Comparison of ENCODE assay signal across 25 cellular contexts in the genomic region with DNA sequence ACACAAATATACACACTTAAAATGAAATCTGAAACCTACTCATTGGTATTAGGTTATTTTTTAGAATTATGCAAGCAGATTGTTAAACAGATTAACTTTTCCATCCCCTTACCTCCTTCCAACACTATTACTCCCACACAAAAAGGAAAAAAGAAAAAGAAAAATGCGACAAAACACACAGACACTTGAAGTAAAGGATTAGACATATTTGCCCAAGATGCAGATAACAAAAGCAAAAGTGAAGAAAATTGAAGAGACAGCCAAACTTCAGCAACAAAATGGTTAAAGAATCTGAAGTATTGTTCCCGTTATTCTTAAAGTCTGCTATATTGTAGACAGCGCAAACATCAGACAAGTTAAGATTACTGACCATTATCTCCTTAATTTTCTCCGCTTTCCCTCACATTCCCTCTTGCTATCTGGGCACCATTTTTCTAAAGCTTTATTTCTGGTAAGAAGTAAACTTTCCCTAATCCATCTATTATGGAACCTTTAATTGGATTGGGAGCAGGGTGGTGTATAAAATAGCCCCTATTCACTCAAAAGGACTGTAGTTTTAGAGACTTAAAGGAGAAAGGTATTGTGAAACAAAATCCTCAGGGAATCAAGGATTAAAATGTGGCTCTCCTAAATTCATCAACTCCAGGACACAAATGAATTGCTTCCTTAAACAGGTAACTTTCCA. TPM values are rescaled to one million over a fixed set of nuclear protein-coding genes. Genes with fewer than 3 reads are reported as not detected.
"Had no signal": no experiment of that assay in that cellular context is flagged by ENCODE, and none has a peak within 500 bp of the region (broad histone marks: within the 10 kb centered on the region; RNA-seq: fewer than 3 reads in every experiment).

No MANE protein-coding gene starts in this region.

- H3K4me2 ChIP-seq: hepatocyte had no signal

- H3K4me3 Mint-ChIP-seq: dendritic cell treated with granulocyte-macrophage colony-stimulating factor and Interleukin-4, amounts not matched to agents 40 ng/mL and 50 ng/mL, for 4 days; naive thymus-derived CD8-positive, alpha-beta T cell; stimulated activated naive B cell treated with anti-CD40 and anti-IgM and Interleukin-4, amounts not matched to agents 10 μg/mL and 1 μg/mL and 100 μg/mL, for 72 hours; stimulated activated naive CD8-positive, alpha-beta T cell treated with anti-CD3 and anti-CD28 coated beads, Interleukin-15, amount 100 ng/mL, for 72 hours had no signal

- H3K4me1 ChIP-seq: spleen, testis, tibial nerve, upper lobe of right lung, vagina had no signal

- H3K4me3 ChIP-seq: hepatocyte, mucosa of descending colon, pancreas, spleen, testis, tibial nerve, upper lobe of right lung, vagina had no signal

- FAIRE-seq: islet of Langerhans had no signal

- H3K9me3 ChIP-seq: mucosa of descending colon, pancreas, spleen, testis, tibial nerve, upper lobe of right lung, vagina had no signal

- H3K4me1 Mint-ChIP-seq: stimulated activated naive B cell treated with anti-CD40 and anti-IgM and Interleukin-4, amounts not matched to agents 10 μg/mL and 1 μg/mL and 100 μg/mL, for 72 hours; stimulated activated naive CD8-positive, alpha-beta T cell treated with anti-CD3 and anti-CD28 coated beads, Interleukin-15, amount 100 ng/mL, for 72 hours had no signal

- H3K27me3 Mint-ChIP-seq: dendritic cell treated with granulocyte-macrophage colony-stimulating factor and Interleukin-4, amounts not matched to agents 40 ng/mL and 50 ng/mL, for 4 days; naive thymus-derived CD8-positive, alpha-beta T cell; progenitor cell of endocrine pancreas; stimulated activated naive B cell treated with anti-CD40 and anti-IgM and Interleukin-4, amounts not matched to agents 10 μg/mL and 1 μg/mL and 100 μg/mL, for 72 hours; stimulated activated naive CD8-positive, alpha-beta T cell treated with anti-CD3 and anti-CD28 coated beads, Interleukin-15, amount 100 ng/mL, for 72 hours had no signal

- H3K27ac ChIP-seq: hepatocyte, pancreas, spleen, testis, tibial nerve, upper lobe of right lung, vagina had no signal

- H3K27me3 ChIP-seq: hepatocyte, pancreas, spleen, testis, tibial nerve, upper lobe of right lung, vagina had no signal

- DNase-seq: foreskin melanocyte; head of caudate nucleus; kidney glomerular epithelial cell; mammary epithelial cell; mucosa of descending colon; naive thymus-derived CD8-positive, alpha-beta T cell; occipital lobe; pancreas; spleen; stimulated activated CD4-positive, alpha-beta T cell treated with anti-CD3 and anti-CD28 coated beads, Interleukin-15, amount 100 ng/mL, for 24 hours; stimulated activated CD4-positive, alpha-beta T cell treated with anti-CD3 and anti-CD28 coated beads, Interleukin-1b, Interleukin-23, amount 100 ng/mL, for 48 hours; stimulated activated CD4-positive, alpha-beta T cell treated with anti-CD3 and anti-CD28 coated beads, Interleukin-4, amount 100 ng/mL, for 4 hours; stimulated activated naive B cell treated with anti-CD40 and anti-IgM and Interleukin-4, amounts not matched to agents 10 μg/mL and 1 μg/mL and 100 μg/mL, for 72 hours; stimulated activated naive CD8-positive, alpha-beta T cell treated with anti-CD3 and anti-CD28 coated beads, Interleukin-15, amount 100 ng/mL, for 72 hours; testis; upper lobe of right lung had no signal

- H3K27ac Mint-ChIP-seq: dendritic cell treated with granulocyte-macrophage colony-stimulating factor and Interleukin-4, amounts not matched to agents 40 ng/mL and 50 ng/mL, for 4 days; progenitor cell of endocrine pancreas; stimulated activated naive B cell treated with anti-CD40 and anti-IgM and Interleukin-4, amounts not matched to agents 10 μg/mL and 1 μg/mL and 100 μg/mL, for 72 hours; stimulated activated naive CD8-positive, alpha-beta T cell treated with anti-CD3 and anti-CD28 coated beads, Interleukin-15, amount 100 ng/mL, for 72 hours had no signal

- H2AFZ ChIP-seq: hepatocyte had no signal

- H3K36me3 ChIP-seq: pancreas, spleen, tibial nerve, upper lobe of right lung, vagina had no signal

- H3K9me3 Mint-ChIP-seq: dendritic cell treated with granulocyte-macrophage colony-stimulating factor and Interleukin-4, amounts not matched to agents 40 ng/mL and 50 ng/mL, for 4 days; stimulated activated naive B cell treated with anti-CD40 and anti-IgM and Interleukin-4, amounts not matched to agents 10 μg/mL and 1 μg/mL and 100 μg/mL, for 72 hours; stimulated activated naive CD8-positive, alpha-beta T cell treated with anti-CD3 and anti-CD28 coated beads, Interleukin-15, amount 100 ng/mL, for 72 hours had no signal

- H3K79me2 ChIP-seq: hepatocyte had no signal

RNA-seq across cellular contexts. Expression of gene MAB21L2, which starts 34.7 kb away (rescaled TPM):
- total RNA-seq: lower leg skin; mammary epithelial cell; naive thymus-derived CD8-positive, alpha-beta T cell; occipital lobe; renal cortical epithelial cell; spleen; subcutaneous adipose tissue; testis; upper lobe of right lung had no signal
